Comparison of ENCODE assay signal across 12 cellular contexts in genomic region chr6:134400941-134401340, GRCh38.
"Had no signal": no experiment of that assay in that cellular context is flagged by ENCODE, and none has a peak within 500 bp of the region (broad histone marks: within the 10 kb centered on the region; RNA-seq: fewer than 3 reads in every experiment).

No MANE protein-coding gene starts in this region.

- H3K4me1 ChIP-seq: gastroesophageal sphincter, left ventricle myocardium inferior, upper lobe of right lung had no signal

- H3K36me3 ChIP-seq: cardiac muscle cell, gastroesophageal sphincter, left ventricle myocardium inferior, upper lobe of right lung had no signal

- H3K27ac ChIP-seq: cardiac muscle cell, gastroesophageal sphincter, left ventricle myocardium inferior, upper lobe of right lung had no signal

- DNase-seq: activated B cell treated with CpG ODN at 0.5 μM for 24 hours; activated CD4-positive, alpha-beta T cell treated with anti-CD3 and anti-CD28 coated beads, Interleukin-2, amount 10 ng/mL, durations not matched to agents 24 days and 14 days; activated CD8-positive, alpha-beta memory T cell treated with anti-CD3 and anti-CD28 coated beads for 24 hours; activated naive CD4-positive, alpha-beta T cell treated with anti-CD3 and anti-CD28 coated beads for 36 hours; kidney; left ventricle myocardium inferior; mesendoderm; nephron progenitor cell; stimulated activated CD4-positive, alpha-beta T cell treated with anti-CD3 and anti-CD28 coated beads, Interleukin-4, amount 100 ng/mL, for 1 hour; upper lobe of right lung had no signal

- ATAC-seq: gastroesophageal sphincter, upper lobe of right lung had no signal

- H3K9me3 ChIP-seq: gastroesophageal sphincter, left ventricle myocardium inferior, upper lobe of right lung had no signal

- H3K27me3 ChIP-seq: cardiac muscle cell, gastroesophageal sphincter, upper lobe of right lung had no signal

- H3K4me3 ChIP-seq: cardiac muscle cell, gastroesophageal sphincter, left ventricle myocardium inferior, upper lobe of right lung had no signal
